23 cellular contexts compared by ENCODE assay signal in the genomic region with DNA sequence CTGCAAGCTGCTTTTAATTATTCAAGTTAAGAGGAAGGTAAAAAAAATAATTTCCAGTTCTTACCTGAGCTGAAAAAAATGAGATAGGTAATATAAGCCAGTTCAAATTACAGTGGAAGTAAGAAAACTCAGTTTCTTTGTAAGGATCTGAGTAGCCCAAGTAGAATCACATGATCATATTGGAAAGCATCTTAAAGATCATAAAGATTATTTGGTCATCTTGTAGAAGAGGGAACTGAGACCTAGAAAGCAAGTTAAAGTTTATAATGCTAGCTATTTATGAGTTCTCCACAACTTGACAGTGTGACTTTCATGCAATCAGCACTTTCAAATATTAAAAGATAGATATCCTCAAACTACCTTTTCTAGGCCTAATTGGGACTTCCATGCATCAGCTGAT.
A peak's percentile ranks its signal among the peaks of the same experiment; 100 is the strongest.
DNase-seq lines count a peak whose midpoint lies in the region; ATAC-seq, FAIRE-seq and TF ChIP-seq lines count a peak whose summit lies in the region.
"Had no signal": no experiment of that assay in that cellular context is flagged by ENCODE, and none has a peak within 500 bp of the region (broad histone marks: within the 10 kb centered on the region; RNA-seq: fewer than 3 reads in every experiment).

No MANE protein-coding gene starts in this region.

- peaks cover 5% of the 10 kb centered on the region for H3K79me2 ChIP-seq in HepG2 (ENCODE audit: insufficient read depth, low read length)

- no peaks in the 10 kb centered on the region for H3K9me3 ChIP-seq in HepG2 (ENCODE audit: low read length)
- no peaks in the 10 kb centered on the region for H3K9me3 ChIP-seq in right lobe of liver
- H3K9me3 ChIP-seq: BLaER1, Caco-2 had no signal

- no peaks in the 10 kb centered on the region for H4K20me1 ChIP-seq in HepG2 (ENCODE audit: insufficient read depth, low read length)
- H4K20me1 ChIP-seq: BLaER1 had no signal

- H3K9me3 Mint-ChIP-seq in stimulated activated naive B cell treated with anti-CD40 and anti-IgM and Interleukin-4, amounts not matched to agents 10 μg/mL and 1 μg/mL and 100 μg/mL, for 72 hours: no peaks in the 10 kb centered on the region
- H3K9me3 Mint-ChIP-seq: CD4-positive, CD25-positive, alpha-beta regulatory T cell; CD8-positive, alpha-beta T cell had no signal

- no peak for DNase-seq in HepG2 (ENCODE audit: low spot score)
- no peak for DNase-seq in right lobe of liver
- no peak for DNase-seq in GM19239 (ENCODE audit: insufficient read length, low spot score)
- peak; percentile 16 for DNase-seq in RPMI8226
- DNase-seq in stimulated activated naive B cell treated with anti-CD40 and anti-IgM and Interleukin-4, amounts not matched to agents 10 μg/mL and 1 μg/mL and 100 μg/mL, for 72 hours: no peak
- no peak for DNase-seq in NCI-H526 treated with DMSO at 0.1 percent for 48 hours (lab: John Stamatoyannopoulos, UW)
- DNase-seq: Caco-2; CD4-positive, CD25-positive, alpha-beta regulatory T cell; CD8-positive, alpha-beta T cell; DMS79; EL; GDM1; GM23248; H7; HCEC 1CT had no signal

- H3K4me1 ChIP-seq in HepG2 (ENCODE audit: insufficient read depth, low read length) (no peaks in the 10 kb centered on the region), right lobe of liver (no peaks in the 10 kb centered on the region)
- H3K4me1 ChIP-seq: BLaER1, Caco-2 had no signal

- peaks cover 7 to 21% of the 10 kb centered on the region in 2 donors for H3K4me1 Mint-ChIP-seq in stimulated activated naive B cell treated with anti-CD40 and anti-IgM and Interleukin-4, amounts not matched to agents 10 μg/mL and 1 μg/mL and 100 μg/mL, for 72 hours

- H3K4me3 ChIP-seq in HepG2 (replicated peaks in 1 of 3; ENCODE audit: insufficient read depth in 1 of 3, low read depth in 2 of 3, low read length in 3 of 3) (no peak overlapping the region), right lobe of liver (no peak overlapping the region)
- H3K4me3 ChIP-seq: BLaER1, GM23248 had no signal

- no peak overlapping the region for H3K27ac Mint-ChIP-seq in stimulated activated naive B cell treated with anti-CD40 and anti-IgM and Interleukin-4, amounts not matched to agents 10 μg/mL and 1 μg/mL and 100 μg/mL, for 72 hours
- H3K27ac Mint-ChIP-seq: B cell; CD4-positive, CD25-positive, alpha-beta regulatory T cell; CD8-positive, alpha-beta T cell had no signal

- H3K27me3 ChIP-seq in HepG2 (ENCODE audit: control insufficient read depth in 1 of 2, insufficient read depth in 2 of 2, low read length in 2 of 2) (no peaks in the 10 kb centered on the region), right lobe of liver (no peaks in the 10 kb centered on the region)
- H3K27me3 ChIP-seq: BLaER1 had no signal

- POLR2A ChIA-PET in HepG2 (lab: Yijun Ruan, JAX): no interaction called here

- H3K27me3 Mint-ChIP-seq in stimulated activated naive B cell treated with anti-CD40 and anti-IgM and Interleukin-4, amounts not matched to agents 10 μg/mL and 1 μg/mL and 100 μg/mL, for 72 hours: no peaks in the 10 kb centered on the region
- H3K27me3 Mint-ChIP-seq: B cell; CD4-positive, CD25-positive, alpha-beta regulatory T cell had no signal

- H3K4me2 ChIP-seq in HepG2 (ENCODE audit: low read depth, low read length): no peak overlapping the region
- H3K4me2 ChIP-seq: BLaER1 had no signal

- no peaks in the 10 kb centered on the region for H3K36me3 ChIP-seq in HepG2 (replicated peaks in 1 of 2; ENCODE audit: control insufficient read depth in 1 of 2, insufficient read depth in 2 of 2, low read length in 2 of 2)
- H3K36me3 ChIP-seq in right lobe of liver: no peaks in the 10 kb centered on the region
- H3K36me3 ChIP-seq: BLaER1 had no signal

- no TSS peak for BruUV-seq in HepG2 (replicated peaks; lab: Mats Ljungman, UMichigan)

- TF ChIP-seq CTCF in HepG2 (CRISPR knock-in tag; IDR thresholded peaks at IDR 0.05) (no peak), right lobe of liver (IDR thresholded peaks at IDR 0.05) (no peak)

- peak; percentile 32 for FAIRE-seq in HepG2 (lab: Jason Lieb, UNC)
- FAIRE-seq in GM19239 (lab: Jason Lieb, UNC): peak; percentile 52
- FAIRE-seq: A204.1, H1 had no signal

- no peak for ATAC-seq in HepG2
- ATAC-seq in right lobe of liver: no peak
- ATAC-seq in stimulated activated naive B cell treated with anti-CD40 and anti-IgM and Interleukin-4, amounts not matched to agents 10 μg/mL and 1 μg/mL and 100 μg/mL, for 72 hours (replicated peaks): peak; percentile 27 to 53
- ATAC-seq in HG02970 (IDR thresholded peaks at IDR 0.05; ENCODE audit: low FRiP score, unreplicated experiment): no peak
- no peak for ATAC-seq in HG03097 (IDR thresholded peaks at IDR 0.05; ENCODE audit: low FRiP score, unreplicated experiment)
- ATAC-seq: CD8-positive, alpha-beta T cell had no signal

- no peak overlapping the region for H2AFZ ChIP-seq in HepG2 (ENCODE audit: low read length)
- H2AFZ ChIP-seq: GM23248 had no signal

- intact Hi-C loops in HepG2 (cut with micrococcal nuclease; ENCODE audit: unreplicated experiment) (no loop called here), right lobe of liver (cut with DNase I) (no loop called here)

- no peak overlapping the region for H3K9ac ChIP-seq in HepG2 (ENCODE audit: insufficient read depth, low read depth, low read length)
- H3K9ac ChIP-seq: BLaER1, GM23248 had no signal

- H3K36me3 Mint-ChIP-seq in stimulated activated naive B cell treated with anti-CD40 and anti-IgM and Interleukin-4, amounts not matched to agents 10 μg/mL and 1 μg/mL and 100 μg/mL, for 72 hours: peaks cover 5% of the 10 kb centered on the region in 2 donors

- TF ChIP-seq POLR2A in HepG2 (IDR thresholded peaks at IDR 0.05; ENCODE audit: insufficient read depth in 1 of 2, low read depth in 2 of 2, low read length in 2 of 2) (no peak), right lobe of liver (IDR thresholded peaks at IDR 0.05) (no peak)

- CTCF ChIA-PET in HepG2 (lab: Yijun Ruan, JAX; ENCODE audit: low intra/inter-chr PET ratio, low total read pairs): no interaction called here

- H3K27ac ChIP-seq in HepG2 (ENCODE audit: extremely low read length, insufficient read depth, low read length) (no peak overlapping the region), right lobe of liver (no peak overlapping the region)
- H3K27ac ChIP-seq: 22Rv1, BLaER1, C4-2B, GM23248 had no signal

- no peak for TF ChIP-seq EP300 in HepG2 (IDR thresholded peaks at IDR 0.05; ENCODE audit: low read depth in 2 of 2, low read length in 2 of 2)
- TF ChIP-seq EP300 in HepG2 (CRISPR knock-in tag; IDR thresholded peaks at IDR 0.05; ENCODE audit: borderline replicate concordance): no peak

- in situ Hi-C loops in HepG2 (cut with HindIII; ENCODE audit: extremely low pct_ligation_motif_present, low pct_unique_long_range_greater_than_20kb): no loop called here

- no peak overlapping the region for H3K4me3 Mint-ChIP-seq in stimulated activated naive B cell treated with anti-CD40 and anti-IgM and Interleukin-4, amounts not matched to agents 10 μg/mL and 1 μg/mL and 100 μg/mL, for 72 hours
- H3K4me3 Mint-ChIP-seq: B cell; CD4-positive, CD25-positive, alpha-beta regulatory T cell; CD8-positive, alpha-beta T cell had no signal

- no peak for TF ChIP-seq RAD21 in HepG2 (CRISPR knock-in tag; IDR thresholded peaks at IDR 0.05)

TF ChIP-seq in HepG2, 621 proteins besides CTCF, POLR2A, EP300 and RAD21 (continues in another document):
- TF ChIP-seq ZSCAN12 (CRISPR knock-in tag; IDR thresholded peaks at IDR 0.05): no peak
- TF ChIP-seq ZNF33B (CRISPR knock-in tag; IDR thresholded peaks at IDR 0.05): no peak
- no peak for TF ChIP-seq ZNF816 (CRISPR knock-in tag; IDR thresholded peaks at IDR 0.05; ENCODE audit: borderline replicate concordance)
- no peak for TF ChIP-seq RNF2 (conservative IDR thresholded peaks at IDR 0.05; ENCODE audit: low read depth)
- TF ChIP-seq ZBTB8A (CRISPR knock-in tag; IDR thresholded peaks at IDR 0.05; ENCODE audit: borderline replicate concordance, low read depth): no peak
- no peak for TF ChIP-seq HNF1A (IDR thresholded peaks at IDR 0.05; ENCODE audit: low read depth)
- no peak for TF ChIP-seq HNF1A (CRISPR knock-in tag; IDR thresholded peaks at IDR 0.05; ENCODE audit: borderline replicate concordance)
- no peak for TF ChIP-seq FOXK1 (CRISPR knock-in tag; IDR thresholded peaks at IDR 0.05; ENCODE audit: borderline replicate concordance, low read depth)
- TF ChIP-seq STAG1 (CRISPR knock-in tag; IDR thresholded peaks at IDR 0.05): no peak

Comparison
In these comparisons a context has a peak if more than half of its experiments do, and no peak if none do; other contexts are left out.
1. ATAC-seq: peak in stimulated activated naive B cell treated with anti-CD40 and anti-IgM and Interleukin-4, amounts not matched to agents 10 μg/mL and 1 μg/mL and 100 μg/mL, for 72 hours (2 of 2); none in HepG2 (single experiment), right lobe of liver (0 of 4), HG02970 (single experiment) and HG03097 (single experiment).